Comparison of ENCODE assay signal across 13 cellular contexts in genomic region chr1:211420389-211420788, GRCh38.
DNase-seq lines count a peak whose midpoint lies in the region; ATAC-seq and TF ChIP-seq lines count a peak whose summit lies in the region.
"Had no signal": no experiment of that assay in that cellular context is flagged by ENCODE, and none has a peak within 500 bp of the region (broad histone marks: within the 10 kb centered on the region; RNA-seq: fewer than 3 reads in every experiment).

No MANE protein-coding gene starts in this region.

- no peak overlapping the region for H3K27ac ChIP-seq in fibroblast of lung (ENCODE audit: insufficient read depth, low read length)
- no peak overlapping the region for H3K27ac ChIP-seq in tibial artery
- H3K27ac ChIP-seq in uterus, result no peak overlapping the region
- H3K27ac ChIP-seq: heart left ventricle had no signal

- peak; percentile 50 for ATAC-seq in SK-N-SH treated with all-trans-retinoic acid at 6 μM for 48 hours
- ATAC-seq: heart left ventricle had no signal

- intact Hi-C loops in tibial artery (cut with DNase I; ENCODE audit: low total_unique reads) (no loop called here), uterus (cut with DNase I; ENCODE audit: low total_unique reads) (no loop called here)

- H3K4me3 ChIP-seq in fibroblast of lung (replicated peaks in 1 of 4; ENCODE audit: control extremely low read depth in 1 of 4, insufficient read depth in 1 of 4, low read depth in 3 of 4, low read length in 4 of 4), result no peak overlapping the region
- no peak overlapping the region for H3K4me3 ChIP-seq in HAP-1
- H3K4me3 ChIP-seq in tibial artery, result no peak overlapping the region
- H3K4me3 ChIP-seq in uterus, result no peak overlapping the region
- H3K4me3 ChIP-seq: heart left ventricle had no signal

- no peak overlapping the region for H3K9ac ChIP-seq in fibroblast of lung (ENCODE audit: insufficient read depth, low read length)

- H3K4me2 ChIP-seq in fibroblast of lung (ENCODE audit: extremely low read depth, insufficient read depth, low read length), result no peak overlapping the region

- H3K36me3 ChIP-seq in fibroblast of lung (ENCODE audit: control insufficient read depth, insufficient read depth, low read length), result no peaks in the 10 kb centered on the region
- no peaks in the 10 kb centered on the region for H3K36me3 ChIP-seq in HAP-1 (replicated peaks)
- H3K36me3 ChIP-seq in tibial artery, result no peaks in the 10 kb centered on the region
- H3K36me3 ChIP-seq in uterus, result no peaks in the 10 kb centered on the region
- H3K36me3 ChIP-seq: heart left ventricle had no signal

- TF ChIP-seq CTCF in fibroblast of lung (conservative IDR thresholded peaks at IDR 0.05 in 1 of 2, IDR thresholded peaks at IDR 0.05 in 1 of 2; ENCODE audit: low read depth in 1 of 2, low read length in 2 of 2) (no peak), tibial artery (IDR thresholded peaks at IDR 0.05) (no peak), uterus (IDR thresholded peaks at IDR 0.05) (no peak), GM20000 (IDR thresholded peaks at IDR 0.05; ENCODE audit: extremely low read depth, missing control alignments) (no peak)

- no peak overlapping the region for H2AFZ ChIP-seq in fibroblast of lung (ENCODE audit: low read length)

- DNase-seq in COR-L47 (lab: John Stamatoyannopoulos, UW), result peak; percentile 60
- DNase-seq in H4 (ENCODE audit: low spot score), result peak; percentile 71
- peak; percentile 48 to 54 for DNase-seq in fibroblast of lung (ENCODE audit: low read depth in 2 of 2)
- no peak for DNase-seq in HAP-1 (ENCODE audit: low spot score in 2 of 2)
- DNase-seq in tibial artery, result no peak
- DNase-seq in uterus, result no peak
- no peak for DNase-seq in GM20000 (ENCODE audit: low spot score)
- DNase-seq: activated naive CD8-positive, alpha-beta T cell treated with anti-CD3 and anti-CD28 coated beads, Interleukin-2, amount 10 ng/mL, durations not matched to agents 7 days and 5 days; DND-41; heart left ventricle; naive B cell; NCI-H510A treated with DMSO at 0.1 percent for 48 hours had no signal

- H3K27me3 ChIP-seq in fibroblast of lung (ENCODE audit: control insufficient read depth, insufficient read depth, low read length) (no peaks in the 10 kb centered on the region), HAP-1 (ENCODE audit: low read depth) (no peaks in the 10 kb centered on the region), tibial artery (no peaks in the 10 kb centered on the region), uterus (no peaks in the 10 kb centered on the region)
- H3K27me3 ChIP-seq: heart left ventricle had no signal

- H3K9me3 ChIP-seq in fibroblast of lung (ENCODE audit: control insufficient read depth, insufficient read depth, low read depth, low read length) (no peaks in the 10 kb centered on the region), HAP-1 (no peaks in the 10 kb centered on the region), tibial artery (no peaks in the 10 kb centered on the region), uterus (no peaks in the 10 kb centered on the region)
- H3K9me3 ChIP-seq: heart left ventricle had no signal

- no peaks in the 10 kb centered on the region for H4K20me1 ChIP-seq in fibroblast of lung (ENCODE audit: control insufficient read depth, extremely low read depth, insufficient read depth, low read length)

- no peak for TF ChIP-seq POLR2A in uterus (IDR thresholded peaks at IDR 0.05)

- H3K4me1 ChIP-seq in fibroblast of lung (ENCODE audit: control insufficient read depth, extremely low read depth, insufficient read depth, low read length), result no peaks in the 10 kb centered on the region
- H3K4me1 ChIP-seq in HAP-1, result no peaks in the 10 kb centered on the region
- no peaks in the 10 kb centered on the region for H3K4me1 ChIP-seq in tibial artery
- H3K4me1 ChIP-seq in uterus, result no peaks in the 10 kb centered on the region

- in situ Hi-C loops in HAP-1 (cut with MboI; ENCODE audit: low sequenced_read_pairs), result no loop called here

- no peaks in the 10 kb centered on the region for H3K79me2 ChIP-seq in fibroblast of lung (ENCODE audit: control insufficient read depth, insufficient read depth, low read length)

TF ChIP-seq in SK-N-SH treated with all-trans-retinoic acid at 6 μM for 48 hours, 23 proteins besides CTCF, POLR2A, EP300 and RAD21:
- TF ChIP-seq BACH2 (CRISPR knock-in tag; IDR thresholded peaks at IDR 0.05; ENCODE audit: borderline replicate concordance) (no peak), ESRRG (CRISPR knock-in tag; IDR thresholded peaks at IDR 0.05) (no peak), GLIS3 (CRISPR knock-in tag; IDR thresholded peaks at IDR 0.05) (no peak), OSR1 (CRISPR knock-in tag; IDR thresholded peaks at IDR 0.05) (no peak), SNAI2 (CRISPR knock-in tag; IDR thresholded peaks at IDR 0.05) (no peak), ZFP30 (CRISPR knock-in tag; IDR thresholded peaks at IDR 0.05) (no peak), CSRNP3 (CRISPR knock-in tag; IDR thresholded peaks at IDR 0.05) (no peak), RARB (CRISPR knock-in tag; IDR thresholded peaks at IDR 0.05) (no peak), PATZ1 (CRISPR knock-in tag; IDR thresholded peaks at IDR 0.05; ENCODE audit: borderline replicate concordance) (no peak), ZNF565 (CRISPR knock-in tag; conservative IDR thresholded peaks at IDR 0.05; ENCODE audit: low read depth) (no peak), ZFP3 (CRISPR knock-in tag; IDR thresholded peaks at IDR 0.05) (no peak), TCF4 (CRISPR knock-in tag; IDR thresholded peaks at IDR 0.05; ENCODE audit: borderline replicate concordance) (no peak), CSDC2 (CRISPR knock-in tag; IDR thresholded peaks at IDR 0.05) (no peak), ISL1 (CRISPR knock-in tag; IDR thresholded peaks at IDR 0.05) (no peak), ARNTL (CRISPR knock-in tag; IDR thresholded peaks at IDR 0.05; ENCODE audit: borderline replicate concordance, low read depth) (no peak), ZNF70 (CRISPR knock-in tag; IDR thresholded peaks at IDR 0.05) (no peak)
- TF ChIP-seq, protein P1, sequence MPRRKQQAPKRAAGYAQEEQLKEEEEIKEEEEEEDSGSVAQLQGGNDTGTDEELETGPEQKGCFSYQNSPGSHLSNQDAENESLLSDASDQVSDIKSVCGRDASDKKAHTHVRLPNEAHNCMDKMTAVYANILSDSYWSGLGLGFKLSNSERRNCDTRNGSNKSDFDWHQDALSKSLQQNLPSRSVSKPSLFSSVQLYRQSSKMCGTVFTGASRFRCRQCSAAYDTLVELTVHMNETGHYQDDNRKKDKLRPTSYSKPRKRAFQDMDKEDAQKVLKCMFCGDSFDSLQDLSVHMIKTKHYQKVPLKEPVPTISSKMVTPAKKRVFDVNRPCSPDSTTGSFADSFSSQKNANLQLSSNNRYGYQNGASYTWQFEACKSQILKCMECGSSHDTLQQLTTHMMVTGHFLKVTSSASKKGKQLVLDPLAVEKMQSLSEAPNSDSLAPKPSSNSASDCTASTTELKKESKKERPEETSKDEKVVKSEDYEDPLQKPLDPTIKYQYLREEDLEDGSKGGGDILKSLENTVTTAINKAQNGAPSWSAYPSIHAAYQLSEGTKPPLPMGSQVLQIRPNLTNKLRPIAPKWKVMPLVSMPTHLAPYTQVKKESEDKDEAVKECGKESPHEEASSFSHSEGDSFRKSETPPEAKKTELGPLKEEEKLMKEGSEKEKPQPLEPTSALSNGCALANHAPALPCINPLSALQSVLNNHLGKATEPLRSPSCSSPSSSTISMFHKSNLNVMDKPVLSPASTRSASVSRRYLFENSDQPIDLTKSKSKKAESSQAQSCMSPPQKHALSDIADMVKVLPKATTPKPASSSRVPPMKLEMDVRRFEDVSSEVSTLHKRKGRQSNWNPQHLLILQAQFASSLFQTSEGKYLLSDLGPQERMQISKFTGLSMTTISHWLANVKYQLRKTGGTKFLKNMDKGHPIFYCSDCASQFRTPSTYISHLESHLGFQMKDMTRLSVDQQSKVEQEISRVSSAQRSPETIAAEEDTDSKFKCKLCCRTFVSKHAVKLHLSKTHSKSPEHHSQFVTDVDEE (CRISPR knock-in tag; IDR thresholded peaks at IDR 0.05), result no peak

Comparison
In these comparisons a context has a peak if more than half of its experiments do, and no peak if none do; other contexts are left out.
1. DNase-seq: peak in COR-L47 (single experiment), H4 (single experiment) and fibroblast of lung (2 of 2); none in HAP-1 (0 of 2), tibial artery (0 of 2), uterus (0 of 2) and GM20000 (single experiment).